8 cellular contexts compared by ENCODE assay signal in genomic region chr17:77318491-77319210, GRCh38.
A peak's percentile ranks its signal among the peaks of the same experiment; 100 is the strongest.
DNase-seq lines count a peak whose midpoint lies in the region; ATAC-seq, FAIRE-seq and TF ChIP-seq lines count a peak whose summit lies in the region.

No MANE protein-coding gene starts in this region.

- H3K36me3 Mint-ChIP-seq in CD4-positive, alpha-beta T cell (ENCODE audit: low read depth), result no peaks in the 10 kb centered on the region
- H3K36me3 Mint-ChIP-seq in effector memory CD8-positive, alpha-beta T cell (ENCODE audit: insufficient read depth), result no peaks in the 10 kb centered on the region

- H3K27ac Mint-ChIP-seq in CD4-positive, alpha-beta T cell, result peak overlapping the region; percentile 37
- H3K27ac Mint-ChIP-seq in effector memory CD8-positive, alpha-beta T cell, result peak overlapping the region; percentile 23 to 81

- POLR2A ChIA-PET in CD4-positive, alpha-beta T cell (lab: Charles Lee), result no interaction called here

- H3K27me3 Mint-ChIP-seq in CD4-positive, alpha-beta T cell, result no peaks in the 10 kb centered on the region
- no peaks in the 10 kb centered on the region for H3K27me3 Mint-ChIP-seq in effector memory CD8-positive, alpha-beta T cell

- no peak overlapping the region for H3K4me3 Mint-ChIP-seq in CD4-positive, alpha-beta T cell
- H3K4me3 Mint-ChIP-seq in effector memory CD8-positive, alpha-beta T cell, result no peak overlapping the region

- intact Hi-C loops in CD4-positive, alpha-beta T cell (cut with DNase I, micrococcal nuclease), result no loop called here

- H3K4me1 ChIP-seq in neutrophil (ENCODE audit: control insufficient read depth in 1 of 2, insufficient read depth in 1 of 2, low read depth in 1 of 2, low read length in 1 of 2), result peaks cover 87 to 89% of the 10 kb centered on the region in 2 experiments

- peak overlapping the region; percentile 70 for H3K4me3 ChIP-seq in neutrophil (ENCODE audit: low read depth in 1 of 2, low read length in 1 of 2)

- no peaks in the 10 kb centered on the region for H3K36me3 ChIP-seq in neutrophil

- H3K4me1 Mint-ChIP-seq in CD4-positive, alpha-beta T cell (ENCODE audit: low read depth), result peaks cover 21% of the 10 kb centered on the region
- H3K4me1 Mint-ChIP-seq in effector memory CD8-positive, alpha-beta T cell (ENCODE audit: low read depth in 2 of 2), result peaks cover 5 to 14% of the 10 kb centered on the region in 2 donors

- CTCF ChIA-PET in CD4-positive, alpha-beta T cell (lab: Charles Lee), result no interaction called here

- no peaks in the 10 kb centered on the region for H3K9me3 Mint-ChIP-seq in CD4-positive, alpha-beta T cell
- H3K9me3 Mint-ChIP-seq in effector memory CD8-positive, alpha-beta T cell, result no peaks in the 10 kb centered on the region

- no peaks in the 10 kb centered on the region for H3K27me3 ChIP-seq in CD4-positive, alpha-beta T cell (ENCODE audit: control insufficient read depth, insufficient read depth, low read length)
- no peaks in the 10 kb centered on the region for H3K27me3 ChIP-seq in neutrophil

- peak in 1 of 10 experiments; percentile 1 for DNase-seq in CD4-positive, alpha-beta T cell
- DNase-seq in NOMO-1 (lab: John Stamatoyannopoulos, UW; ENCODE audit: unreplicated experiment in 2 of 2), result peak; percentile 9 to 23
- no peak for DNase-seq in effector memory CD8-positive, alpha-beta T cell
- DNase-seq in D721Med (ENCODE audit: insufficient read length, low spot score), result no peak
- DNase-seq in pons (ENCODE audit: low spot score), result no peak

- TF ChIP-seq CTCF in CD4-positive, alpha-beta T cell (IDR thresholded peaks at IDR 0.05), result no peak
- TF ChIP-seq CTCF in neutrophil (IDR thresholded peaks at IDR 0.05) (no peak), D721Med (IDR thresholded peaks at IDR 0.05; ENCODE audit: insufficient read depth, missing control alignments) (no peak)

- no peak for ATAC-seq in CD4-positive, alpha-beta T cell (ENCODE audit: poor library complexity)
- peak; percentile 5 for ATAC-seq in effector memory CD8-positive, alpha-beta T cell (replicated peaks)
- ATAC-seq in HG02852 (IDR thresholded peaks at IDR 0.05; ENCODE audit: unreplicated experiment), result no peak
- ATAC-seq in GM19397 (IDR thresholded peaks at IDR 0.05; ENCODE audit: unreplicated experiment), result no peak

- H3K27ac ChIP-seq in CD4-positive, alpha-beta T cell (ENCODE audit: low read depth, low read length), result no peak overlapping the region
- H3K27ac ChIP-seq in neutrophil, result peak overlapping the region; percentile 82

- H3K9me3 ChIP-seq in CD4-positive, alpha-beta T cell (ENCODE audit: control insufficient read depth, low read length), result no peaks in the 10 kb centered on the region
- no peaks in the 10 kb centered on the region for H3K9me3 ChIP-seq in neutrophil

- FAIRE-seq in D721Med (lab: Jason Lieb, UNC), result no peak

Comparison
In these comparisons a context has a peak if more than half of its experiments do, and no peak if none do; other contexts are left out.
1. DNase-seq: peak in NOMO-1 (2 of 2); none in effector memory CD8-positive, alpha-beta T cell (0 of 3), D721Med (single experiment) and pons (single experiment).